16 cellular contexts compared by ENCODE assay signal in the genomic region with DNA sequence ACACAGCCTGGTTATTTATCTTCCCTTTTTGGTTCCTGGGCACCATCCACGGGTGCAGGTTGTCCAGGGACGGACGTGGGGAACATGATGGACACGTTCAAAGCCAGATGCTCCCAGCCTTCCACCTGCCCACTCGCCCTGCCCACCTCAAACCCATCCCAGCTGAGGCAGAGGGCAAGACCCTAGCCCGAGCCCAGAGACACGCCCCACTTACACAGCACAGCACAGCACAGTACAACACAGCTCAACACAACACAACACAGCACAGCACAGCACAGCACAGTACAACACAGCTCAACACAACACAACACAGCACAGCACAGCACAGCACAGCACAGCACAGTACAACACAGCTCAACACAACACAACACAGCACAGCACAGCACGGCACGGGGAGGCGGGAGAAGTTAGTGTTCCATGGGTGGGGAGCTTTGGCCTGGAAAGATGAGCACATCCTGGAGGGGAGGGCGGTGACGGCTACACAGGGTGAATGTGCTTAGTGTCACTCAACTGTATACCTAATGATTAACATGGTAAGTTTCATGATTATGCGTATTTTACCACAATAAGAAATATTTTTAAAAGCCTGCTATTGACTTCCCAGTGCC.
DNase-seq lines count a peak whose midpoint lies in the region; ATAC-seq and TF ChIP-seq lines count a peak whose summit lies in the region.
"Had no signal": no experiment of that assay in that cellular context is flagged by ENCODE, and none has a peak within 500 bp of the region (broad histone marks: within the 10 kb centered on the region; RNA-seq: fewer than 3 reads in every experiment).

No MANE protein-coding gene starts in this region.

- H3K4me1 ChIP-seq in BLaER1 treated with 17β-estradiol and CSF1 and Interleukin-3, amounts not matched to agents 10 nM and 100 nM = peaks cover 8 to 27% (median 19%) of the 10 kb centered on the region in 10 experiments; a peak in 18 of 20 replicates
- H3K4me1 ChIP-seq in neural progenitor cell (peaks cover 13% of the 10 kb centered on the region), spleen (no peaks in the 10 kb centered on the region), tibial nerve (no peaks in the 10 kb centered on the region), smooth muscle cell (ENCODE audit: low read depth) (no peaks in the 10 kb centered on the region)

- no peaks in the 10 kb centered on the region for H3K27me3 ChIP-seq in BLaER1 treated with 17β-estradiol and CSF1 and Interleukin-3, amounts not matched to agents 10 nM and 100 nM
- no peaks in the 10 kb centered on the region for H3K27me3 ChIP-seq in neural progenitor cell
- H3K27me3 ChIP-seq in spleen (replicated peaks in 1 of 7) = peaks cover 0 to 18% (median 0%) of the 10 kb centered on the region in 7 donors
- H3K27me3 ChIP-seq in tibial nerve = no peaks in the 10 kb centered on the region
- no peaks in the 10 kb centered on the region for H3K27me3 ChIP-seq in smooth muscle cell (ENCODE audit: low read depth)

- H3K9ac ChIP-seq in BLaER1 treated with 17β-estradiol and CSF1 and Interleukin-3, amounts not matched to agents 10 nM and 100 nM = no peak overlapping the region
- no peak overlapping the region for H3K9ac ChIP-seq in neural progenitor cell
- no peak overlapping the region for H3K9ac ChIP-seq in smooth muscle cell (ENCODE audit: low read depth)

- H3K27me3 Mint-ChIP-seq in activated naive CD8-positive, alpha-beta T cell treated with anti-CD3 and anti-CD28 coated beads, Interleukin-2, amount 10 ng/mL, durations not matched to agents 7 days and 5 days = no peaks in the 10 kb centered on the region
- no peaks in the 10 kb centered on the region for H3K27me3 Mint-ChIP-seq in activated naive CD8-positive, alpha-beta T cell treated with anti-CD3 and anti-CD28 coated beads, Interleukin-2, amount 50 U/mL, for 24 hours
- peaks cover 9% of the 10 kb centered on the region for H3K27me3 Mint-ChIP-seq in neural progenitor cell (ENCODE audit: insufficient read depth, low read depth)

- peaks cover 1% of the 10 kb centered on the region for H3K9me3 Mint-ChIP-seq in activated naive CD8-positive, alpha-beta T cell treated with anti-CD3 and anti-CD28 coated beads, Interleukin-2, amount 10 ng/mL, durations not matched to agents 7 days and 5 days
- H3K9me3 Mint-ChIP-seq in activated naive CD8-positive, alpha-beta T cell treated with anti-CD3 and anti-CD28 coated beads, Interleukin-2, amount 50 U/mL, for 24 hours = no peaks in the 10 kb centered on the region
- peaks cover 15% of the 10 kb centered on the region for H3K9me3 Mint-ChIP-seq in neural progenitor cell

- TF ChIP-seq POLR2A in spleen (IDR thresholded peaks at IDR 0.05) (no peak), tibial nerve (IDR thresholded peaks at IDR 0.05) (no peak)

- H3K36me3 Mint-ChIP-seq in activated naive CD8-positive, alpha-beta T cell treated with anti-CD3 and anti-CD28 coated beads, Interleukin-2, amount 10 ng/mL, durations not matched to agents 7 days and 5 days = no peaks in the 10 kb centered on the region
- H3K36me3 Mint-ChIP-seq in activated naive CD8-positive, alpha-beta T cell treated with anti-CD3 and anti-CD28 coated beads, Interleukin-2, amount 50 U/mL, for 24 hours (ENCODE audit: low read depth) = no peaks in the 10 kb centered on the region
- H3K36me3 Mint-ChIP-seq in neural progenitor cell = no peaks in the 10 kb centered on the region

- no peaks in the 10 kb centered on the region for H3K79me2 ChIP-seq in neural progenitor cell (ENCODE audit: low read depth)
- no peaks in the 10 kb centered on the region for H3K79me2 ChIP-seq in smooth muscle cell (ENCODE audit: low read depth)

- peak; percentile 12 for DNase-seq in activated naive CD8-positive, alpha-beta T cell treated with anti-CD3 and anti-CD28 coated beads, Interleukin-2, amount 10 ng/mL, durations not matched to agents 7 days and 5 days
- no peak for DNase-seq in activated naive CD8-positive, alpha-beta T cell treated with anti-CD3 and anti-CD28 coated beads, Interleukin-2, amount 50 U/mL, for 24 hours
- DNase-seq in neural progenitor cell (ENCODE audit: low spot score) (no peak), spleen (peak; percentile 52), tibial nerve (ENCODE audit: low spot score in 2 of 2) (no peak), smooth muscle cell (lab: John Stamatoyannopoulos, UW; ENCODE audit: unreplicated experiment) (no peak)
- DNase-seq: 8988T; AML-193; C1 segment of cervical spinal cord; Calu3; CD4-positive, alpha-beta T cell; DMS 273 treated with DMSO at 0.1 percent for 48 hours; GOT3; H9 had no signal

- POLR2A ChIA-PET in activated naive CD8-positive, alpha-beta T cell treated with anti-CD3 and anti-CD28 coated beads, Interleukin-2, amount 10 ng/mL, durations not matched to agents 7 days and 5 days (lab: Charles Lee) = no interaction called here

- intact Hi-C loops in spleen (cut with DNase I; ENCODE audit: low total_unique reads) = no loop called here

- no peak for ATAC-seq in activated naive CD8-positive, alpha-beta T cell treated with anti-CD3 and anti-CD28 coated beads, Interleukin-2, amount 10 ng/mL, durations not matched to agents 7 days and 5 days (ENCODE audit: low read depth)
- no peak for ATAC-seq in activated naive CD8-positive, alpha-beta T cell treated with anti-CD3 and anti-CD28 coated beads, Interleukin-2, amount 50 U/mL, for 24 hours
- no peak for ATAC-seq in GM21447 (IDR thresholded peaks at IDR 0.05; ENCODE audit: unreplicated experiment)

- H3K4me1 Mint-ChIP-seq in activated naive CD8-positive, alpha-beta T cell treated with anti-CD3 and anti-CD28 coated beads, Interleukin-2, amount 10 ng/mL, durations not matched to agents 7 days and 5 days = no peaks in the 10 kb centered on the region
- H3K4me1 Mint-ChIP-seq in activated naive CD8-positive, alpha-beta T cell treated with anti-CD3 and anti-CD28 coated beads, Interleukin-2, amount 50 U/mL, for 24 hours = no peaks in the 10 kb centered on the region
- peaks cover 22% of the 10 kb centered on the region for H3K4me1 Mint-ChIP-seq in neural progenitor cell

- no peak overlapping the region for H3K4me3 Mint-ChIP-seq in activated naive CD8-positive, alpha-beta T cell treated with anti-CD3 and anti-CD28 coated beads, Interleukin-2, amount 10 ng/mL, durations not matched to agents 7 days and 5 days
- H3K4me3 Mint-ChIP-seq in activated naive CD8-positive, alpha-beta T cell treated with anti-CD3 and anti-CD28 coated beads, Interleukin-2, amount 50 U/mL, for 24 hours = no peak overlapping the region
- peak overlapping the region; percentile 74 for H3K4me3 Mint-ChIP-seq in neural progenitor cell
- H3K4me3 Mint-ChIP-seq: CD4-positive, alpha-beta T cell; H9 had no signal

- no peak overlapping the region for H2AFZ ChIP-seq in neural progenitor cell (replicated peaks)
- H2AFZ ChIP-seq in smooth muscle cell (ENCODE audit: low read depth) = no peak overlapping the region

- H3K9me3 ChIP-seq in BLaER1 treated with 17β-estradiol and CSF1 and Interleukin-3, amounts not matched to agents 10 nM and 100 nM (replicated peaks in 1 of 11) = peaks cover 0 to 9% (median 7%) of the 10 kb centered on the region in 11 experiments; a peak in 13 of 22 replicates
- H3K9me3 ChIP-seq in neural progenitor cell (ENCODE audit: low read depth) (no peaks in the 10 kb centered on the region), spleen (peaks cover 0 to 15% (median 11%) of the 10 kb centered on the region in 8 donors), tibial nerve (peaks cover 0 to 8% (median 0%) of the 10 kb centered on the region in 4 donors), smooth muscle cell (replicated peaks; ENCODE audit: low read depth) (no peaks in the 10 kb centered on the region)

- H3K27ac Mint-ChIP-seq in activated naive CD8-positive, alpha-beta T cell treated with anti-CD3 and anti-CD28 coated beads, Interleukin-2, amount 10 ng/mL, durations not matched to agents 7 days and 5 days = no peak overlapping the region
- no peak overlapping the region for H3K27ac Mint-ChIP-seq in activated naive CD8-positive, alpha-beta T cell treated with anti-CD3 and anti-CD28 coated beads, Interleukin-2, amount 50 U/mL, for 24 hours
- H3K27ac Mint-ChIP-seq in neural progenitor cell = no peak overlapping the region
- H3K27ac Mint-ChIP-seq: CD4-positive, alpha-beta T cell had no signal

- 80 to 90% (median 82%) methylated on average over 13 of the region's 13 CpGs for WGBS in spleen, 5 donors
- WGBS in tibial nerve, 2 donors = 81 to 88% methylated on average over 13 of the region's 13 CpGs
- WGBS in smooth muscle cell (ENCODE audit: low lambda C conversion rate) = 88% methylated on average over 13 of the region's 13 CpGs

- TF ChIP-seq EP300 in tibial nerve (IDR thresholded peaks at IDR 0.05) = no peak

- H4K20me1 ChIP-seq in BLaER1 treated with 17β-estradiol and CSF1 and Interleukin-3, amounts not matched to agents 10 nM and 100 nM = no peaks in the 10 kb centered on the region; a peak in 1 of 22 replicates
- H4K20me1 ChIP-seq in neural progenitor cell (ENCODE audit: low read depth) (no peaks in the 10 kb centered on the region), smooth muscle cell (ENCODE audit: low read depth) (no peaks in the 10 kb centered on the region)

- H3K36me3 ChIP-seq in BLaER1 treated with 17β-estradiol and CSF1 and Interleukin-3, amounts not matched to agents 10 nM and 100 nM = no peaks in the 10 kb centered on the region
- H3K36me3 ChIP-seq in neural progenitor cell = no peaks in the 10 kb centered on the region
- H3K36me3 ChIP-seq in spleen = no peaks in the 10 kb centered on the region
- no peaks in the 10 kb centered on the region for H3K36me3 ChIP-seq in tibial nerve
- no peaks in the 10 kb centered on the region for H3K36me3 ChIP-seq in smooth muscle cell (ENCODE audit: low read depth)

- no peaks in the 10 kb centered on the region for H3F3A ChIP-seq in neural progenitor cell (ENCODE audit: low read depth)
- H3F3A ChIP-seq in smooth muscle cell (ENCODE audit: low read depth) = no peaks in the 10 kb centered on the region

- H3K4me2 ChIP-seq in BLaER1 treated with 17β-estradiol and CSF1 and Interleukin-3, amounts not matched to agents 10 nM and 100 nM = peak overlapping the region in 6 of 11 experiments; percentile 28 to 56 (median 54); a peak in 4 of 22 replicates
- H3K4me2 ChIP-seq in neural progenitor cell (no peak overlapping the region), smooth muscle cell (no peak overlapping the region)

- no peak overlapping the region for H3K27ac ChIP-seq in BLaER1 treated with 17β-estradiol and CSF1 and Interleukin-3, amounts not matched to agents 10 nM and 100 nM
- H3K27ac ChIP-seq in neural progenitor cell = no peak overlapping the region
- H3K27ac ChIP-seq in spleen = no peak overlapping the region
- H3K27ac ChIP-seq in tibial nerve = no peak overlapping the region
- H3K27ac ChIP-seq in smooth muscle cell (ENCODE audit: low read depth) = no peak overlapping the region

- TF ChIP-seq CTCF in neural progenitor cell (IDR thresholded peaks at IDR 0.05) (no peak), spleen (IDR thresholded peaks at IDR 0.05 in 8 of 11, conservative IDR thresholded peaks at IDR 0.05 in 3 of 11) (no peak), tibial nerve (IDR thresholded peaks at IDR 0.05) (no peak), smooth muscle cell (IDR thresholded peaks at IDR 0.05; ENCODE audit: borderline replicate concordance, insufficient read depth, poor library complexity, severe bottlenecking) (no peak)

- no peak overlapping the region for H3K4me3 ChIP-seq in BLaER1 treated with 17β-estradiol and CSF1 and Interleukin-3, amounts not matched to agents 10 nM and 100 nM
- no peak overlapping the region for H3K4me3 ChIP-seq in neural progenitor cell
- no peak overlapping the region for H3K4me3 ChIP-seq in spleen
- no peak overlapping the region for H3K4me3 ChIP-seq in tibial nerve
- no peak overlapping the region for H3K4me3 ChIP-seq in smooth muscle cell

Comparison
In these comparisons a context has a peak if more than half of its experiments do, and no peak if none do; other contexts are left out.
1. DNase-seq: peak in activated naive CD8-positive, alpha-beta T cell treated with anti-CD3 and anti-CD28 coated beads, Interleukin-2, amount 10 ng/mL, durations not matched to agents 7 days and 5 days (single experiment) and spleen (single experiment); none in activated naive CD8-positive, alpha-beta T cell treated with anti-CD3 and anti-CD28 coated beads, Interleukin-2, amount 50 U/mL, for 24 hours (single experiment), neural progenitor cell (single experiment), tibial nerve (0 of 2) and smooth muscle cell (single experiment).
2. H3K4me2 ChIP-seq: peak in BLaER1 treated with 17β-estradiol and CSF1 and Interleukin-3, amounts not matched to agents 10 nM and 100 nM (6 of 11); none in neural progenitor cell (single experiment) and smooth muscle cell (single experiment).